ENCODE assay signal across 9 cellular contexts in the genomic region with DNA sequence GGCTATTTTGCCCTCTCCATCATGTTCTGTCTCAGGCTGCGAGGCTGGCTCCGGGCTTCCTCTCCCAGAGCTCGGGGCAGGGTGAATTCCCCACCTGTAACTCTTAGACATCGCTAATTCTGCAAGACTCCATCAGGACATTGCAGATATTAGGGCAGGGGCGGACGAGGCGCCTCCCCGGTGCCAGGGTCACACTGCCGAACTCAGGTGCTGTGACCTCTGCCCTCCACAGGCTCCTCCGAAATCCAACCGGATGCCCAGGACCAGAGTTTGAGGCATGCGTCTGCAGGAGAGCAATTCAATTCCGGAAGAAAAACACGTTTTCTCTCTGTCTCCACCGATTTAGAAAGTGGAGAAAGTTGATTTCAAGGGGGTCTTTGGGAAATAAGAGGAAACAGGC.
"Had no signal": no experiment of that assay in that cellular context is flagged by ENCODE, and none has a peak within 500 bp of the region (broad histone marks: within the 10 kb centered on the region; RNA-seq: fewer than 3 reads in every experiment).

No MANE protein-coding gene starts in this region.

- H3K4me3 ChIP-seq: GM23248, HAP-1 had no signal

- ATAC-seq: HCT116, HepG2 had no signal

- H3K4me1 Mint-ChIP-seq: IgD-negative memory B cell had no signal

- H3K27ac Mint-ChIP-seq: IgD-negative memory B cell had no signal

- DNase-seq: GM23248, GOT3, H7, KBM-7 had no signal

- H3K4me1 ChIP-seq: HAP-1 had no signal

- H3K36me3 Mint-ChIP-seq: IgD-negative memory B cell had no signal

- H3K4me3 Mint-ChIP-seq: IgD-negative memory B cell had no signal

- H3K27ac ChIP-seq: GM23248, HL-60 had no signal

- H3K9ac ChIP-seq: GM23248 had no signal

- H3K36me3 ChIP-seq: HAP-1 had no signal

- H3K9me3 ChIP-seq: HAP-1 had no signal

- H2AFZ ChIP-seq: GM23248 had no signal
